Comparison of ENCODE assay signal across 8 cellular contexts in genomic region chr10:59709472-59710125, GRCh38. TPM values are rescaled to one million over a fixed set of nuclear protein-coding genes. Genes with fewer than 3 reads are reported as not detected.
DNase-seq lines count a peak whose midpoint lies in the region; ATAC-seq and TF ChIP-seq lines count a peak whose summit lies in the region.

TSS of gene SLC16A9 (minus strand) at chr10:59709850. CDS start at chr10:59684291, 25,559 bp downstream.

- peak within 1 kb of the TSS; percentile 20 for H3K27ac ChIP-seq in BLaER1
- peak within 1 kb of the TSS; percentile 40 for H3K27ac ChIP-seq in parathyroid adenoma

- H3K36me3 ChIP-seq in BLaER1 (no peaks in the 10 kb centered on the region), parathyroid adenoma (ENCODE audit: control insufficient read depth, insufficient read depth, low read length) (no peaks in the 10 kb centered on the region)

- H2AFZ ChIP-seq in parathyroid adenoma: peak within 1 kb of the TSS; percentile 79

- H3K36me3 Mint-ChIP-seq in activated naive CD4-positive, alpha-beta T cell treated with anti-CD3 and anti-CD28 coated beads for 36 hours (ENCODE audit: low read depth): no peaks in the 10 kb centered on the region

- H3K4me3 Mint-ChIP-seq in activated naive CD4-positive, alpha-beta T cell treated with anti-CD3 and anti-CD28 coated beads for 36 hours: peak within 1 kb of the TSS; percentile 72

- peak; percentile 40 for TF ChIP-seq CTCF in parathyroid adenoma (IDR thresholded peaks at IDR 0.05)

- H3K27me3 Mint-ChIP-seq in activated naive CD4-positive, alpha-beta T cell treated with anti-CD3 and anti-CD28 coated beads for 36 hours (ENCODE audit: low read depth): peaks cover 62% of the 10 kb centered on the region

- H3K4me2 ChIP-seq in BLaER1 (peak within 1 kb of the TSS; percentile 75), parathyroid adenoma (ENCODE audit: low read length) (peak within 1 kb of the TSS; percentile 76)

- peak; percentile 93 for ATAC-seq in GM18868 (IDR thresholded peaks at IDR 0.05; ENCODE audit: unreplicated experiment)
- ATAC-seq in HG03025 (IDR thresholded peaks at IDR 0.05; ENCODE audit: low FRiP score, unreplicated experiment): peak; percentile 77
- ATAC-seq in Right ventricle myocardium superior (ENCODE audit: poor library complexity): peak; percentile 96

- H3K9ac ChIP-seq in BLaER1: peak within 1 kb of the TSS; percentile 68
- no peak within 1 kb of the TSS for H3K9ac ChIP-seq in parathyroid adenoma

- intact Hi-C loops in activated naive CD4-positive, alpha-beta T cell treated with anti-CD3 and anti-CD28 coated beads for 36 hours (cut with micrococcal nuclease): loop anchor here (1.0 to 5.0 kb wide), 6 partner anchors 82 to 1442 kb away; partner anchors contain the start of genes CCDC6, CDK1, CISD1 and IPMK
- intact Hi-C loops in Right ventricle myocardium superior (cut with DNase I): no loop called here

- H3K4me1 ChIP-seq in BLaER1 (peaks cover 7% of the 10 kb centered on the region; the same call in 1 of the 2 replicates), parathyroid adenoma (no peaks in the 10 kb centered on the region)

- H3K9me3 Mint-ChIP-seq in activated naive CD4-positive, alpha-beta T cell treated with anti-CD3 and anti-CD28 coated beads for 36 hours: no peaks in the 10 kb centered on the region

- H3K79me2 ChIP-seq in parathyroid adenoma: no peaks in the 10 kb centered on the region

- DNase-seq in NCI-H345 (lab: John Stamatoyannopoulos, UW) (peak; percentile 28), Right ventricle myocardium superior (peak; percentile 69), NK-92 (lab: John Stamatoyannopoulos, UW; ENCODE audit: unreplicated experiment) (no peak)
- DNase-seq in activated naive CD4-positive, alpha-beta T cell treated with anti-CD3 and anti-CD28 coated beads for 36 hours: peak; percentile 89

- no peak within 1 kb of the TSS for H3K27ac Mint-ChIP-seq in activated naive CD4-positive, alpha-beta T cell treated with anti-CD3 and anti-CD28 coated beads for 36 hours

- H3K4me1 Mint-ChIP-seq in activated naive CD4-positive, alpha-beta T cell treated with anti-CD3 and anti-CD28 coated beads for 36 hours (ENCODE audit: low read depth): peaks cover 8% of the 10 kb centered on the region

- CTCF ChIA-PET in activated naive CD4-positive, alpha-beta T cell treated with anti-CD3 and anti-CD28 coated beads for 36 hours (lab: Charles Lee): interaction anchor here (0.6 to 1.7 kb wide), 8 partner anchors 8 to 198 kb away, joined by 3 to 8 read pairs (median 3); partner anchors contain the start of gene CCDC6

- H3K27me3 ChIP-seq in BLaER1: peaks cover 47% of the 10 kb centered on the region
- H3K27me3 ChIP-seq in parathyroid adenoma (ENCODE audit: control insufficient read depth, insufficient read depth, low read length): no peaks in the 10 kb centered on the region

- no peaks in the 10 kb centered on the region for H4K20me1 ChIP-seq in BLaER1

- H3K9me3 ChIP-seq in BLaER1 (peaks cover 17% of the 10 kb centered on the region; the same call in 1 of the 2 replicates), parathyroid adenoma (ENCODE audit: control insufficient read depth, low read length) (no peaks in the 10 kb centered on the region)

- peak within 1 kb of the TSS; percentile 69 for H3K4me3 ChIP-seq in BLaER1
- peak within 1 kb of the TSS; percentile 66 for H3K4me3 ChIP-seq in parathyroid adenoma (ENCODE audit: low read depth, low read length)

RNA-seq across cellular contexts. Expression of gene SLC16A9, which starts in this region (rescaled TPM):
- total RNA-seq in activated naive CD4-positive, alpha-beta T cell treated with anti-CD3 and anti-CD28 coated beads for 36 hours: under 1 TPM; 0.84 to 0.86 TPM
- 0.48 TPM for total RNA-seq in Right ventricle myocardium superior

Comparison
In these comparisons a context has a peak if more than half of its experiments do, and no peak if none do; other contexts are left out.
1. Peak in DNase-seq in activated naive CD4-positive, alpha-beta T cell treated with anti-CD3 and anti-CD28 coated beads for 36 hours; RNA of the gene not detected or under 1 TPM.
2. Peak in DNase-seq and ATAC-seq in Right ventricle myocardium superior; RNA of the gene not detected or under 1 TPM.